26 cellular contexts compared by ENCODE assay signal in genomic region chr11:106761240-106761639, GRCh38.
"Had no signal": no experiment of that assay in that cellular context is flagged by ENCODE, and none has a peak within 500 bp of the region (broad histone marks: within the 10 kb centered on the region; RNA-seq: fewer than 3 reads in every experiment).

No MANE protein-coding gene starts in this region.

- ATAC-seq: stimulated activated effector memory CD8-positive, alpha-beta T cell treated with anti-CD3 and anti-CD28 coated beads, Interleukin-12 subunit alpha, Interleukin-12 subunit beta, amount 100 ng/mL, for 72 hours; stimulated activated memory B cell treated with anti-CD40 and anti-IgM and Interleukin-4, amounts not matched to agents 10 μg/mL and 1 μg/mL and 100 μg/mL, for 72 hours; stimulated activated naive B cell treated with anti-CD40 and anti-IgM and Interleukin-4, amounts not matched to agents 10 μg/mL and 1 μg/mL and 100 μg/mL, for 72 hours; stimulated activated naive CD8-positive, alpha-beta T cell treated with anti-CD3 and anti-CD28 coated beads, Interleukin-15, amount 100 ng/mL, for 72 hours; stimulated activated naive CD8-positive, alpha-beta T cell treated with anti-CD3 and anti-CD28 coated beads, Interleukin-15, Interleukin-2, amounts not matched to agents 100 U/mL and 50 U/mL, for 24 hours; upper lobe of right lung had no signal

- DNase-seq: stimulated activated CD4-positive, alpha-beta T cell treated with anti-CD3 and anti-CD28 coated beads, Interleukin-2, amount 100 ng/mL, for 48 hours; stimulated activated CD4-positive, alpha-beta T cell treated with anti-CD3 and anti-CD28 coated beads, Interleukin-4, amount 100 ng/mL, for 1 hour; stimulated activated CD4-positive, alpha-beta T cell treated with anti-CD3 and anti-CD28 coated beads, Interleukin-4, amount 100 ng/mL, for 24 hours; stimulated activated CD4-positive, alpha-beta T cell treated with anti-CD3 and anti-CD28 coated beads, Interleukin-4, amount 100 ng/mL, for 4 hours; stimulated activated CD8-positive, alpha-beta memory T cell treated with anti-CD3 and anti-CD28 coated beads, Interleukin-4, amount 100 ng/mL, for 48 hours; stimulated activated naive B cell treated with anti-CD40 and anti-IgM and Interleukin-4, amounts not matched to agents 10 μg/mL and 1 μg/mL and 100 μg/mL, for 72 hours; stimulated activated naive CD4-positive, alpha-beta T cell; stimulated activated naive CD8-positive, alpha-beta T cell treated with anti-CD3 and anti-CD28 coated beads, Interleukin-15, amount 100 ng/mL, for 72 hours; stimulated activated naive CD8-positive, alpha-beta T cell treated with anti-CD3 and anti-CD28 coated beads, Interleukin-15, Interleukin-2, amounts not matched to agents 100 U/mL and 50 U/mL, for 24 hours; stomach; substantia nigra; testis; thyroid gland; tibial artery; transverse colon; trophoblast cell; upper lobe of left lung; upper lobe of right lung; uterus had no signal

- H3K27ac ChIP-seq: stomach, suprapubic skin, testis, thoracic aorta, thyroid gland, tibial artery, tibial nerve, transverse colon, upper lobe of left lung, upper lobe of right lung, uterus, vagina had no signal

- H3K9me3 ChIP-seq: suprapubic skin, testis, thoracic aorta, thyroid gland, tibial artery, tibial nerve, transverse colon, upper lobe of left lung, upper lobe of right lung, uterus, vagina had no signal

- H3K27me3 ChIP-seq: stomach, suprapubic skin, testis, thyroid gland, tibial artery, tibial nerve, transverse colon, upper lobe of left lung, upper lobe of right lung, uterus, vagina had no signal

- H3K4me3 ChIP-seq: stomach, suprapubic skin, testis, thoracic aorta, thyroid gland, tibial artery, tibial nerve, transverse colon, upper lobe of left lung, upper lobe of right lung, uterus, vagina had no signal

- H3K36me3 ChIP-seq: stomach, suprapubic skin, thoracic aorta, thyroid gland, tibial artery, tibial nerve, transverse colon, upper lobe of left lung, upper lobe of right lung, uterus, vagina had no signal

- H3K4me1 ChIP-seq: stomach, suprapubic skin, testis, thyroid gland, tibial artery, tibial nerve, transverse colon, upper lobe of left lung, upper lobe of right lung, uterus, vagina had no signal

- FAIRE-seq: urothelium cell line had no signal
